10 cellular contexts compared by ENCODE assay signal in the genomic region with DNA sequence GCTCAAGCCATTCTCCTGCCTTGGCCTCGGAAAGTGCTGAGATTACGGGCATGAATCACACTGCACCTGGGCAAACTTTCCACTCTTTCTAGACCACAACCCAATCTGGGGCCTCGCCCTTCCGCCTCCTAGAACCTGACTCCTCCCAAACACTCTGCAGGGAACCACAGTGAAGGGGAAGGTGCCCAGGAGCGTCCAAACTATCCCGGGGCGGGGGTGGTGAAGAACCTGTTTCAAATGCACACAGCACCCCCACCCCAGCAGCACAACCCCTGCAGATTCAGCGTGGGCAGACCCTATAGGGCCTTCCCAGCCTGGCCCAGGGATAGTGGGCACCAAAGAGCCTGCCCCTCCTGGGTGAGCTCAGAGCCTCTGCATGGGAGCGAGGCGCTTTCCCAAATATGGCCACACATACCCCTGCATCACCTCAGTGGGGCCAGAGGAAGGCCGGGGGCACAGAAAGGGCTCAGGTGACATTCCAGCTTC.
DNase-seq lines count a peak whose midpoint lies in the region; ATAC-seq lines count a peak whose summit lies in the region.
"Had no signal": no experiment of that assay in that cellular context is flagged by ENCODE, and none has a peak within 500 bp of the region (broad histone marks: within the 10 kb centered on the region; RNA-seq: fewer than 3 reads in every experiment).

No MANE protein-coding gene starts in this region.

- no peak overlapping the region for H3K4ac ChIP-seq in neuronal stem cell (ENCODE audit: low read length)

- peaks cover 23% of the 10 kb centered on the region for H3K36me3 Mint-ChIP-seq in CD4-positive, CD25-positive, alpha-beta regulatory T cell
- H3K36me3 Mint-ChIP-seq in activated naive CD8-positive, alpha-beta T cell treated with anti-CD3 and anti-CD28 coated beads, Interleukin-2, amount 10 ng/mL, durations not matched to agents 7 days and 5 days: peaks cover 23% of the 10 kb centered on the region

- peaks cover 64% of the 10 kb centered on the region for H3K36me3 ChIP-seq in CD4-positive, CD25-positive, alpha-beta regulatory T cell (ENCODE audit: control insufficient read depth, insufficient read depth, low read length)
- peaks cover 0 to 13% of the 10 kb centered on the region in 2 donors for H3K36me3 ChIP-seq in neuronal stem cell (replicated peaks in 1 of 2; ENCODE audit: control insufficient read depth in 2 of 2, insufficient read depth in 2 of 2, low read length in 2 of 2)
- H3K36me3 ChIP-seq: HAP-1 had no signal

- peak overlapping the region; percentile 62 for H3K27ac ChIP-seq in CD4-positive, CD25-positive, alpha-beta regulatory T cell (ENCODE audit: insufficient read depth, low read length, poor library complexity, severe bottlenecking)
- H3K27ac ChIP-seq in neuronal stem cell (replicated peaks; ENCODE audit: low read length) (no peak overlapping the region), caudate nucleus (ENCODE audit: low read depth, low read length) (no peak overlapping the region)

- peaks cover 1% of the 10 kb centered on the region for H3K79me1 ChIP-seq in neuronal stem cell (ENCODE audit: low read depth, low read length)

- no peak overlapping the region for H2BK120ac ChIP-seq in neuronal stem cell (ENCODE audit: low read depth, low read length)

- peak overlapping the region; percentile 41 for H2BK15ac ChIP-seq in neuronal stem cell (ENCODE audit: low read length)

- no CpG with 5 or more reads among the region's 11 CpGs for WGBS in neuronal stem cell (ENCODE audit: extremely low coverage in 2 of 2, insufficient read length in 2 of 2, insufficient replicate concordance in 1 of 2), 2 donors

- H2BK5ac ChIP-seq in neuronal stem cell (ENCODE audit: low read length): no peak overlapping the region

- peak in 1 of 3 donors; percentile 71 for DNase-seq in CD4-positive, CD25-positive, alpha-beta regulatory T cell
- peak; percentile 40 for DNase-seq in T-helper 22 cell (ENCODE audit: low read depth)
- DNase-seq in activated naive CD8-positive, alpha-beta T cell treated with anti-CD3 and anti-CD28 coated beads, Interleukin-2, amount 10 ng/mL, durations not matched to agents 7 days and 5 days: peak; percentile 41
- no peak for DNase-seq in neuronal stem cell (ENCODE audit: low spot score)
- DNase-seq in A172 (ENCODE audit: low spot score): no peak
- DNase-seq in activated gamma-delta T cell (lab: John Stamatoyannopoulos, UW): no peak
- DNase-seq in caudate nucleus (lab: John Stamatoyannopoulos, UW): no peak

- peaks cover 5% of the 10 kb centered on the region for H3K27me3 Mint-ChIP-seq in CD4-positive, CD25-positive, alpha-beta regulatory T cell
- no peaks in the 10 kb centered on the region for H3K27me3 Mint-ChIP-seq in activated naive CD8-positive, alpha-beta T cell treated with anti-CD3 and anti-CD28 coated beads, Interleukin-2, amount 10 ng/mL, durations not matched to agents 7 days and 5 days

- H3K27ac Mint-ChIP-seq in CD4-positive, CD25-positive, alpha-beta regulatory T cell: peak overlapping the region; percentile 92 to 100 (median 94)
- peak overlapping the region; percentile 84 for H3K27ac Mint-ChIP-seq in activated naive CD8-positive, alpha-beta T cell treated with anti-CD3 and anti-CD28 coated beads, Interleukin-2, amount 10 ng/mL, durations not matched to agents 7 days and 5 days

- H3K9me3 Mint-ChIP-seq in CD4-positive, CD25-positive, alpha-beta regulatory T cell: peaks cover 0 to 2% (median 0%) of the 10 kb centered on the region in 7 donors
- no peaks in the 10 kb centered on the region for H3K9me3 Mint-ChIP-seq in activated naive CD8-positive, alpha-beta T cell treated with anti-CD3 and anti-CD28 coated beads, Interleukin-2, amount 10 ng/mL, durations not matched to agents 7 days and 5 days

- H3K4me3 ChIP-seq in CD4-positive, CD25-positive, alpha-beta regulatory T cell (ENCODE audit: low read depth, low read length): peak overlapping the region; percentile 19
- H3K4me3 ChIP-seq in neuronal stem cell (ENCODE audit: low read length in 2 of 2): no peak overlapping the region
- H3K4me3 ChIP-seq: HAP-1 had no signal

- no peak overlapping the region for H2AFZ ChIP-seq in neuronal stem cell (ENCODE audit: low read length)

- H3K4me3 Mint-ChIP-seq in CD4-positive, CD25-positive, alpha-beta regulatory T cell: peak overlapping the region; percentile 58 to 89 (median 84)
- peak overlapping the region; percentile 72 for H3K4me3 Mint-ChIP-seq in activated naive CD8-positive, alpha-beta T cell treated with anti-CD3 and anti-CD28 coated beads, Interleukin-2, amount 10 ng/mL, durations not matched to agents 7 days and 5 days

- peaks cover 57% of the 10 kb centered on the region for H3K4me1 ChIP-seq in CD4-positive, CD25-positive, alpha-beta regulatory T cell (ENCODE audit: control insufficient read depth, insufficient read depth, low read length, poor library complexity, severe bottlenecking)
- H3K4me1 ChIP-seq in neuronal stem cell (ENCODE audit: control insufficient read depth in 2 of 2, insufficient read depth in 1 of 2, low read depth in 1 of 2, low read length in 2 of 2): peaks cover 4 to 6% of the 10 kb centered on the region in 2 donors
- H3K4me1 ChIP-seq: HAP-1 had no signal

- H3K27me3 ChIP-seq in CD4-positive, CD25-positive, alpha-beta regulatory T cell (ENCODE audit: control insufficient read depth, insufficient read depth, low read length): no peaks in the 10 kb centered on the region
- no peaks in the 10 kb centered on the region for H3K27me3 ChIP-seq in neuronal stem cell (ENCODE audit: control insufficient read depth in 3 of 3, insufficient read depth in 3 of 3, low read depth in 1 of 3, low read length in 3 of 3)

- peak overlapping the region; percentile 23 for H3K23ac ChIP-seq in neuronal stem cell (ENCODE audit: low read depth, low read length, poor library complexity)

- H3K9me3 ChIP-seq in CD4-positive, CD25-positive, alpha-beta regulatory T cell (ENCODE audit: control insufficient read depth in 2 of 2, low read length in 2 of 2): no peaks in the 10 kb centered on the region
- H3K9me3 ChIP-seq in neuronal stem cell (replicated peaks in 1 of 2; ENCODE audit: control insufficient read depth in 2 of 2, insufficient read depth in 1 of 2, low read depth in 1 of 2, low read length in 2 of 2): no peaks in the 10 kb centered on the region
- H3K9me3 ChIP-seq: HAP-1 had no signal

- POLR2A ChIA-PET in activated naive CD8-positive, alpha-beta T cell treated with anti-CD3 and anti-CD28 coated beads, Interleukin-2, amount 10 ng/mL, durations not matched to agents 7 days and 5 days (lab: Charles Lee): interaction anchor here (1.7 kb wide), 1 partner anchor 18 kb away, joined by 11 read pairs; no protein-coding TSS in a partner anchor

- no peak overlapping the region for H3K14ac ChIP-seq in neuronal stem cell (ENCODE audit: low read length)

- no peak overlapping the region for H3K4me2 ChIP-seq in neuronal stem cell (ENCODE audit: insufficient read depth, low read length, poor library complexity, severe bottlenecking)

- no peak overlapping the region for H2BK12ac ChIP-seq in neuronal stem cell (ENCODE audit: low read length)

- peak in 1 of 2 donors; percentile 32 for ATAC-seq in CD4-positive, CD25-positive, alpha-beta regulatory T cell (ENCODE audit: low read depth in 2 of 2)
- peak; percentile 37 for ATAC-seq in activated naive CD8-positive, alpha-beta T cell treated with anti-CD3 and anti-CD28 coated beads, Interleukin-2, amount 10 ng/mL, durations not matched to agents 7 days and 5 days (ENCODE audit: low read depth)
- no peak for ATAC-seq in HG02763 (IDR thresholded peaks at IDR 0.05; ENCODE audit: unreplicated experiment)
- ATAC-seq: left lobe of liver had no signal

- peak overlapping the region; percentile 27 for H3K18ac ChIP-seq in neuronal stem cell (ENCODE audit: low read length)

- H3K4me1 Mint-ChIP-seq in CD4-positive, CD25-positive, alpha-beta regulatory T cell: peaks cover 9 to 79% (median 40%) of the 10 kb centered on the region in 4 donors
- H3K4me1 Mint-ChIP-seq in activated naive CD8-positive, alpha-beta T cell treated with anti-CD3 and anti-CD28 coated beads, Interleukin-2, amount 10 ng/mL, durations not matched to agents 7 days and 5 days: peaks cover 26% of the 10 kb centered on the region

- no peak overlapping the region for H4K91ac ChIP-seq in neuronal stem cell (ENCODE audit: low read depth, low read length, poor library complexity)

- H4K8ac ChIP-seq in neuronal stem cell (ENCODE audit: low read depth, low read length): no peak overlapping the region

- H3K9ac ChIP-seq in neuronal stem cell (ENCODE audit: low read depth, low read length, poor library complexity): no peak overlapping the region

- H2AK5ac ChIP-seq in neuronal stem cell (ENCODE audit: low read depth, low read length): no peak overlapping the region

Comparison
In these comparisons a context has a peak if more than half of its experiments do, and no peak if none do; other contexts are left out.
1. DNase-seq: peak in T-helper 22 cell (single experiment) and activated naive CD8-positive, alpha-beta T cell treated with anti-CD3 and anti-CD28 coated beads, Interleukin-2, amount 10 ng/mL, durations not matched to agents 7 days and 5 days (single experiment); none in neuronal stem cell (single experiment), A172 (single experiment), activated gamma-delta T cell (single experiment) and caudate nucleus (0 of 61).